17 cellular contexts compared by ENCODE assay signal in the genomic region with DNA sequence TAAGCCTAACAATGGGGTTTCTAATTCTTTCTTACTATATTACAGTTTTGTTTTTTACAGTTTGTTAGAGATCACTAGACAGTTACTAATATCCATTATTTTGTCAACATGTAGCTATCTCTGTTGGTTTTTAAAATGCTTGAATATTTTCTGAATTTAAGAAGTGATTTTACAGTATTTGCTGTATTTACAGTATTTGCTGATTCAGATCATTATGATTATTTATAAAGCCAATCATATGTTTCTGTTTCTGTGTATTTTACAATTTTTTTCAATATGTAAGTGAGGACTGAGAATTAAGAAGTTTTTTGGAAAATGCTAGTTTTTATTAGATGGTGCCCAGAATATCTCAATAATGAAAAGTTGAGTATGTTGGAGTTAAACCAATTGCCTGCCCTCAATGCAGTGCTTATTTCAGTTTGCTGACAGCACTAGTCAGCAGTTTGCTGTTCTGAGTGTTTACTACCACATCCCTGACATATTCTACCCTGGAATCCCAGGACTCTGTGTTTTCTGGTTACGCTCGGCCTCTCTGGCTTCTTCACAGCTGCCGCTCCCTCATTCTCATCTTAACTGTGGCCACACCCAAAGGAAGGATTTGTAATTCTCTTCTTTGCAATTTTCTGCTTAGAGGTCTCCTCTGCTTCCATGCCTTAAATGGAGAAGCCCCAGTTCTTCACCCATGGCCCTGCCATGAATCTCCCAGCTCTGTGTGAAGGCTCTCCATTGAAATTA.
DNase-seq lines count a peak whose midpoint lies in the region; ATAC-seq, FAIRE-seq and TF ChIP-seq lines count a peak whose summit lies in the region.
"Had no signal": no experiment of that assay in that cellular context is flagged by ENCODE, and none has a peak within 500 bp of the region (broad histone marks: within the 10 kb centered on the region; RNA-seq: fewer than 3 reads in every experiment).

No MANE protein-coding gene starts in this region.

- H3K9me3 Mint-ChIP-seq in astrocyte (ENCODE audit: unreplicated experiment) (peaks cover 2% of the 10 kb centered on the region), WTC11 (no peaks in the 10 kb centered on the region)

- no peak for TF ChIP-seq CTCF in HepG2 (CRISPR knock-in tag; IDR thresholded peaks at IDR 0.05)
- no peak for TF ChIP-seq CTCF in right lobe of liver (IDR thresholded peaks at IDR 0.05)
- TF ChIP-seq CTCF in astrocyte (IDR thresholded peaks at IDR 0.05; ENCODE audit: insufficient read depth, low read depth, low read length), result no peak
- TF ChIP-seq CTCF in WTC11 (IDR thresholded peaks at IDR 0.05), result no peak

- no peak for FAIRE-seq in HepG2 (lab: Jason Lieb, UNC)
- peak; percentile 26 for FAIRE-seq in astrocyte (lab: Jason Lieb, UNC)
- FAIRE-seq: endometrium had no signal

- peak overlapping the region; percentile 48 for H3K4me3 Mint-ChIP-seq in astrocyte (ENCODE audit: unreplicated experiment)
- no peak overlapping the region for H3K4me3 Mint-ChIP-seq in WTC11
- H3K4me3 Mint-ChIP-seq: naive thymus-derived CD8-positive, alpha-beta T cell had no signal

- 51% methylated on average over 3 of the region's 3 CpGs for WGBS in HepG2 (ENCODE audit: low lambda C conversion rate)
- 83% methylated on average over 3 of the region's 3 CpGs for WGBS in right lobe of liver (ENCODE audit: insufficient coverage, low coverage, low lambda C conversion rate, missing lambda C conversion rate)

- peaks cover 0 to 3% of the 10 kb centered on the region in 2 experiments; a peak in 2 of 5 replicates for H3K27me3 ChIP-seq in HepG2 (ENCODE audit: control insufficient read depth in 1 of 2, insufficient read depth in 2 of 2, low read length in 2 of 2)
- no peaks in the 10 kb centered on the region for H3K27me3 ChIP-seq in right lobe of liver
- H3K27me3 ChIP-seq in astrocyte (ENCODE audit: insufficient read depth, low read length), result no peaks in the 10 kb centered on the region
- H3K27me3 ChIP-seq: heart right ventricle, uterus had no signal

- no peak overlapping the region for H3K27ac ChIP-seq in HepG2 (ENCODE audit: extremely low read length, insufficient read depth, low read length)
- no peak overlapping the region for H3K27ac ChIP-seq in right lobe of liver
- no peak overlapping the region for H3K27ac ChIP-seq in astrocyte (ENCODE audit: low read depth, low read length)
- H3K27ac ChIP-seq: uterus had no signal

- H2AFZ ChIP-seq in HepG2 (ENCODE audit: low read length) (no peak overlapping the region), astrocyte (ENCODE audit: low read depth, low read length) (peak overlapping the region; percentile 1)

- intact Hi-C loops in HepG2 (cut with micrococcal nuclease; ENCODE audit: unreplicated experiment) (no loop called here), right lobe of liver (cut with DNase I) (no loop called here), left colon (cut with DNase I, micrococcal nuclease) (no loop called here)

- H3K36me3 ChIP-seq in HepG2 (replicated peaks in 1 of 2; ENCODE audit: control insufficient read depth in 1 of 2, insufficient read depth in 2 of 2, low read length in 2 of 2), result no peaks in the 10 kb centered on the region
- no peaks in the 10 kb centered on the region for H3K36me3 ChIP-seq in right lobe of liver
- H3K36me3 ChIP-seq in astrocyte (ENCODE audit: insufficient read depth, low read length), result no peaks in the 10 kb centered on the region
- H3K36me3 ChIP-seq: heart right ventricle, uterus had no signal

- H4K20me1 ChIP-seq in HepG2 (ENCODE audit: insufficient read depth, low read length), result no peaks in the 10 kb centered on the region
- H4K20me1 ChIP-seq in astrocyte (ENCODE audit: insufficient read depth, low read length), result no peaks in the 10 kb centered on the region

- TF ChIP-seq EP300 in HepG2 (IDR thresholded peaks at IDR 0.05; ENCODE audit: low read depth in 2 of 2, low read length in 2 of 2) (no peak), HepG2 (CRISPR knock-in tag; IDR thresholded peaks at IDR 0.05; ENCODE audit: borderline replicate concordance) (no peak)

- POLR2A ChIA-PET in HepG2 (lab: Yijun Ruan, JAX) (no interaction called here), WTC11 (lab: Charles Lee) (no interaction called here)

- CTCF ChIA-PET in HepG2 (lab: Yijun Ruan, JAX; ENCODE audit: low intra/inter-chr PET ratio, low total read pairs) (no interaction called here), WTC11 (lab: Charles Lee) (interaction anchor here (0.6 to 1.6 kb wide), 3 partner anchors 14 to 146 kb away, joined by 3 to 4 read pairs (median 3); no protein-coding TSS in a partner anchor)

- H3K9me3 ChIP-seq in HepG2 (ENCODE audit: low read length), result no peaks in the 10 kb centered on the region
- H3K9me3 ChIP-seq in right lobe of liver, result no peaks in the 10 kb centered on the region
- H3K9me3 ChIP-seq in astrocyte (ENCODE audit: insufficient read depth, low read depth, low read length), result no peaks in the 10 kb centered on the region
- H3K9me3 ChIP-seq: uterus had no signal

- DNase-seq in HepG2 (ENCODE audit: low spot score) (no peak), right lobe of liver (no peak), astrocyte (ENCODE audit: low read depth) (peak; percentile 55), left colon (no peak), NCI-H748 (lab: John Stamatoyannopoulos, UW; ENCODE audit: unreplicated experiment) (no peak), CD1c-positive myeloid dendritic cell (ENCODE audit: extremely low spot score) (no peak), WTC11 (ENCODE audit: low spot score) (no peak)
- no peak for DNase-seq in NK-92 treated with Interleukin-12 subunit alpha and Interleukin-12 subunit beta, amount 100 ng/mL, for 24 hours (lab: John Stamatoyannopoulos, UW)
- DNase-seq: DMS 273 treated with DMSO at 0.1 percent for 48 hours; heart right ventricle; naive thymus-derived CD8-positive, alpha-beta T cell; NCI-H510A treated with DMSO at 0.1 percent for 48 hours; retina; stimulated activated CD4-positive, alpha-beta T cell treated with anti-CD3 and anti-CD28 coated beads, Interleukin-2, amount 100 ng/mL, for 48 hours; uterus had no signal

- in situ Hi-C loops in HepG2 (cut with HindIII; ENCODE audit: extremely low pct_ligation_motif_present, low pct_unique_long_range_greater_than_20kb), result no loop called here

- no peak overlapping the region for H3K9ac ChIP-seq in HepG2 (ENCODE audit: insufficient read depth, low read depth, low read length)
- no peak overlapping the region for H3K9ac ChIP-seq in astrocyte (ENCODE audit: low read length)

- H3K4me1 Mint-ChIP-seq in astrocyte (ENCODE audit: low read depth, unreplicated experiment), result peaks cover 43% of the 10 kb centered on the region
- H3K4me1 Mint-ChIP-seq in WTC11, result peaks cover 8% of the 10 kb centered on the region; the same call in 1 of the 2 replicates

- H3K79me2 ChIP-seq in HepG2 (ENCODE audit: insufficient read depth, low read length) (no peaks in the 10 kb centered on the region), astrocyte (ENCODE audit: insufficient read depth, low read length) (no peaks in the 10 kb centered on the region)

- H3K4me2 ChIP-seq in HepG2 (ENCODE audit: low read depth, low read length) (no peak overlapping the region), astrocyte (ENCODE audit: low read length) (no peak overlapping the region)

- H3K36me3 Mint-ChIP-seq in astrocyte (ENCODE audit: low read depth, unreplicated experiment) (no peaks in the 10 kb centered on the region), WTC11 (no peaks in the 10 kb centered on the region)
- H3K36me3 Mint-ChIP-seq: naive thymus-derived CD8-positive, alpha-beta T cell had no signal

- H3K4me3 ChIP-seq in HepG2 (replicated peaks in 1 of 3; ENCODE audit: insufficient read depth in 1 of 3, low read depth in 2 of 3, low read length in 3 of 3), result no peak overlapping the region
- no peak overlapping the region for H3K4me3 ChIP-seq in right lobe of liver
- H3K4me3 ChIP-seq in astrocyte (ENCODE audit: insufficient read depth, low read depth, low read length), result no peak overlapping the region
- H3K4me3 ChIP-seq: heart right ventricle, uterus had no signal

- H3K27me3 Mint-ChIP-seq in astrocyte (ENCODE audit: low read depth, unreplicated experiment) (no peaks in the 10 kb centered on the region), WTC11 (ENCODE audit: low read depth) (no peaks in the 10 kb centered on the region)

- ATAC-seq in HepG2, result no peak
- no peak for ATAC-seq in right lobe of liver
- ATAC-seq in left colon, result peak; percentile 46
- no peak for ATAC-seq in WTC11
- ATAC-seq: heart right ventricle; left lobe of liver; naive thymus-derived CD8-positive, alpha-beta T cell had no signal

- no peak for TF ChIP-seq RAD21 in HepG2 (CRISPR knock-in tag; IDR thresholded peaks at IDR 0.05)

- no peak for TF ChIP-seq POLR2A in HepG2 (IDR thresholded peaks at IDR 0.05; ENCODE audit: insufficient read depth in 1 of 2, low read depth in 2 of 2, low read length in 2 of 2)
- TF ChIP-seq POLR2A in right lobe of liver (IDR thresholded peaks at IDR 0.05), result no peak

- H3K4me1 ChIP-seq in HepG2 (ENCODE audit: insufficient read depth, low read length) (no peaks in the 10 kb centered on the region), right lobe of liver (no peaks in the 10 kb centered on the region), astrocyte (ENCODE audit: insufficient read depth, low read length) (peaks cover 9% of the 10 kb centered on the region)
- H3K4me1 ChIP-seq: uterus had no signal

- BruUV-seq in HepG2 (replicated peaks; lab: Mats Ljungman, UMichigan), result no TSS peak

- H3K27ac Mint-ChIP-seq in astrocyte (ENCODE audit: unreplicated experiment) (peak overlapping the region; percentile 89), WTC11 (no peak overlapping the region)
- H3K27ac Mint-ChIP-seq: naive thymus-derived CD8-positive, alpha-beta T cell had no signal

TF ChIP-seq in HepG2, 621 proteins besides CTCF, POLR2A, EP300 and RAD21 (continues in another document):
- no peak for TF ChIP-seq REXO4 (CRISPR knock-in tag; IDR thresholded peaks at IDR 0.05; ENCODE audit: borderline replicate concordance)

TF ChIP-seq in WTC11, 78 proteins besides CTCF, POLR2A, EP300 and RAD21 (continues in another document):
- no peak for TF ChIP-seq ZNF423 (CRISPR knock-in tag; IDR thresholded peaks at IDR 0.05)
- TF ChIP-seq NFYB (CRISPR knock-in tag; conservative IDR thresholded peaks at IDR 0.05; ENCODE audit: low read depth), result no peak
- TF ChIP-seq EMX1 (CRISPR knock-in tag; IDR thresholded peaks at IDR 0.05), result no peak
- TF ChIP-seq ETV6 (CRISPR knock-in tag; IDR thresholded peaks at IDR 0.05), result no peak
- no peak for TF ChIP-seq SP1 (CRISPR knock-in tag; conservative IDR thresholded peaks at IDR 0.05)
- TF ChIP-seq, protein P1, sequence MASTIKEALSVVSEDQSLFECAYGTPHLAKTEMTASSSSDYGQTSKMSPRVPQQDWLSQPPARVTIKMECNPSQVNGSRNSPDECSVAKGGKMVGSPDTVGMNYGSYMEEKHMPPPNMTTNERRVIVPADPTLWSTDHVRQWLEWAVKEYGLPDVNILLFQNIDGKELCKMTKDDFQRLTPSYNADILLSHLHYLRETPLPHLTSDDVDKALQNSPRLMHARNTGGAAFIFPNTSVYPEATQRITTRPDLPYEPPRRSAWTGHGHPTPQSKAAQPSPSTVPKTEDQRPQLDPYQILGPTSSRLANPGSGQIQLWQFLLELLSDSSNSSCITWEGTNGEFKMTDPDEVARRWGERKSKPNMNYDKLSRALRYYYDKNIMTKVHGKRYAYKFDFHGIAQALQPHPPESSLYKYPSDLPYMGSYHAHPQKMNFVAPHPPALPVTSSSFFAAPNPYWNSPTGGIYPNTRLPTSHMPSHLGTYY (CRISPR knock-in tag; IDR thresholded peaks at IDR 0.05), result no peak
- TF ChIP-seq ZNF317 (CRISPR knock-in tag; IDR thresholded peaks at IDR 0.05; ENCODE audit: borderline replicate concordance, low read depth), result no peak
